9 cellular contexts compared by ENCODE assay signal in the genomic region with DNA sequence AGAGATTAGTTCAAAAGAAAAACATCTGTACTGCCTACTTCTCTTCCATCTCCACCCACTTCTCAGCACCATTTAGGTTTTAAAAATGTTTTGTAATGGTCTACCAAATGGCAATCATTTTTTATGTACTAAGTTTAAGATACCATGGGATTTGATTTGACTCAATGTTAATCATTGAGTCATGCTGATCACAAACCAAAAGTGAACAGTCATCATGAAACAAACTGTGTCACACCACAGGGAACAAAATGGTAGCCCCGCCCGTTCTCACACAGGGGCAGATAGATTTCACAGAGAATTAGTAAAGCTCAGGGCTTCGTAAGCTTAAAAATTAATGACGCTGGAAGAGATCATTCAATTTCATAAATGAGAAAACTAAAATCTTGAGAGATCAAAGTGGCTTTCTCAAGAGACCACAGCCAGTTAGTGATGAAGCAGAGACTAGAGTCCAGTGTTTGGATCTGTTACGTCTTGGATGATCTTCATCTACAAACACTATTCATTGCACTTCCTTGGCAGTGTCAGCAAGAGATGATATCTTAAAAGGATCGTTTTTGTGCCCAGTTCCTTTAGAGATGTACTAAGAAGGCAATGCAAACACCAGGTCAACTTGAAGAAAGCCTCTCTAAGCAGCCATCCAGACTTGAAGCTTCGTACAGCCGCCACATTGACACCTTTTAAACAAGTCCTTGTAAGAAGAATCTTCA. TPM values are rescaled to one million over a fixed set of nuclear protein-coding genes. Genes with fewer than 3 reads are reported as not detected.
DNase-seq lines count a peak whose midpoint lies in the region; ATAC-seq and TF ChIP-seq lines count a peak whose summit lies in the region.
"Had no signal": no experiment of that assay in that cellular context is flagged by ENCODE, and none has a peak within 500 bp of the region (broad histone marks: within the 10 kb centered on the region; RNA-seq: fewer than 3 reads in every experiment).

No MANE protein-coding gene starts in this region.

- H3K4me3 ChIP-seq in H7 (ENCODE audit: insufficient read depth, low read depth, low read length) = no peak overlapping the region

- DNase-seq in GM04503 (ENCODE audit: low read depth) (peak; percentile 59), GM20000 (ENCODE audit: low spot score) (peak; percentile 76), H7 (no peak), NCI-H345 (lab: John Stamatoyannopoulos, UW) (no peak), hepatic stellate cell (ENCODE audit: low spot score) (no peak)
- DNase-seq in central memory CD8-positive, alpha-beta T cell (ENCODE audit: low spot score in 2 of 2) = peak in 1 of 2 donors; percentile 15
- DNase-seq in stimulated activated CD8-positive, alpha-beta memory T cell treated with anti-CD3 and anti-CD28 coated beads, Interleukin-4, amount 100 ng/mL, for 48 hours = peak; percentile 55

- H3K27me3 ChIP-seq in H7 (ENCODE audit: control insufficient read depth, insufficient read depth, low read length) = no peaks in the 10 kb centered on the region

- peak; percentile 91 for ATAC-seq in HG03460 (IDR thresholded peaks at IDR 0.05; ENCODE audit: unreplicated experiment)
- ATAC-seq in central memory CD8-positive, alpha-beta T cell (replicated peaks; ENCODE audit: extremely low read depth, poor library complexity, severe bottlenecking) = peak; percentile 69

- no peak for TF ChIP-seq CTCF in GM20000 (IDR thresholded peaks at IDR 0.05; ENCODE audit: extremely low read depth, missing control alignments)

- peak overlapping the region; percentile 15 for H3K4me3 Mint-ChIP-seq in central memory CD8-positive, alpha-beta T cell

- H3K27ac Mint-ChIP-seq in central memory CD8-positive, alpha-beta T cell (ENCODE audit: low read depth) = peak overlapping the region; percentile 9

- H3K27me3 Mint-ChIP-seq in central memory CD8-positive, alpha-beta T cell = peaks cover 31% of the 10 kb centered on the region

- H3K36me3 Mint-ChIP-seq in central memory CD8-positive, alpha-beta T cell (ENCODE audit: insufficient read depth) = peaks cover 5% of the 10 kb centered on the region

- H3K4me1 Mint-ChIP-seq in central memory CD8-positive, alpha-beta T cell = peaks cover 16% of the 10 kb centered on the region

- no peaks in the 10 kb centered on the region for H3K36me3 ChIP-seq in H7 (replicated peaks; ENCODE audit: control insufficient read depth, insufficient read depth, low read length)

- peaks cover 4% of the 10 kb centered on the region for H3K9me3 Mint-ChIP-seq in central memory CD8-positive, alpha-beta T cell
- H3K9me3 Mint-ChIP-seq: IgD-negative memory B cell had no signal

RNA-seq across cellular contexts. Expression of a gene that starts 33.9 kb away (rescaled TPM):
- 39.7 and 49.3 TPM in 2 replicates for total RNA-seq in H7 (2014; rRNA removed; shearing (Covaris generic))

Comparison
In these comparisons a context has a peak if more than half of its experiments do, and no peak if none do; other contexts are left out.
1. DNase-seq: peak in GM04503 (single experiment), GM20000 (single experiment) and stimulated activated CD8-positive, alpha-beta memory T cell treated with anti-CD3 and anti-CD28 coated beads, Interleukin-4, amount 100 ng/mL, for 48 hours (single experiment); none in H7 (single experiment), NCI-H345 (single experiment) and hepatic stellate cell (single experiment).